In genomic region chr7:36117201-36117840, GRCh38 we compare ENCODE assay signal across 15 cellular contexts. TPM values are rescaled to one million over a fixed set of nuclear protein-coding genes. Genes with fewer than 3 reads are reported as not detected.
DNase-seq lines count a peak whose midpoint lies in the region; FAIRE-seq and TF ChIP-seq lines count a peak whose summit lies in the region.
"Had no signal": no experiment of that assay in that cellular context is flagged by ENCODE, and none has a peak within 500 bp of the region (broad histone marks: within the 10 kb centered on the region; RNA-seq: fewer than 3 reads in every experiment).

No MANE protein-coding gene starts in this region.

- peaks cover 18 to 44% (median 28%) of the 10 kb centered on the region in 3 donors for H3K4me1 Mint-ChIP-seq in CD8-positive, alpha-beta memory T cell
- H3K4me1 Mint-ChIP-seq in endodermal cell: peaks cover 14% of the 10 kb centered on the region

- H3K36me3 Mint-ChIP-seq in CD8-positive, alpha-beta memory T cell: peaks cover 0 to 10% (median 0%) of the 10 kb centered on the region in 3 donors
- no peaks in the 10 kb centered on the region for H3K36me3 Mint-ChIP-seq in endodermal cell (ENCODE audit: low read depth)

- peak overlapping the region in 4 of 8 donors; percentile 25 to 89 (median 52) for H3K27ac Mint-ChIP-seq in CD8-positive, alpha-beta memory T cell
- no peak overlapping the region for H3K27ac Mint-ChIP-seq in endodermal cell

- H3K9ac ChIP-seq in skeletal muscle tissue (ENCODE audit: low read depth in 1 of 3, low read length in 3 of 3) (no peak overlapping the region), endodermal cell (ENCODE audit: extremely low read depth, low read length, poor library complexity, severe bottlenecking) (no peak overlapping the region)

- H3K9me3 ChIP-seq in CD8-positive, alpha-beta memory T cell (ENCODE audit: low read length): no peaks in the 10 kb centered on the region
- H3K9me3 ChIP-seq in skeletal muscle tissue (ENCODE audit: control insufficient read depth in 3 of 3, low read length in 3 of 3) (no peaks in the 10 kb centered on the region), endodermal cell (ENCODE audit: control insufficient read depth, low read length) (no peaks in the 10 kb centered on the region)

- no peak overlapping the region for H3K27ac ChIP-seq in CD8-positive, alpha-beta memory T cell (ENCODE audit: low read depth, low read length)
- H3K27ac ChIP-seq in RWPE1 (peak overlapping the region; percentile 93), skeletal muscle tissue (ENCODE audit: low read depth, low read length) (peak overlapping the region; percentile 80), endodermal cell (ENCODE audit: low read depth, low read length) (no peak overlapping the region)

- no peaks in the 10 kb centered on the region for H3K36me3 ChIP-seq in CD8-positive, alpha-beta memory T cell (ENCODE audit: insufficient read depth, low read length)
- H3K36me3 ChIP-seq in skeletal muscle tissue (ENCODE audit: control insufficient read depth in 3 of 3, insufficient read depth in 3 of 3, low read length in 3 of 3): no peaks in the 10 kb centered on the region
- no peaks in the 10 kb centered on the region for H3K36me3 ChIP-seq in endodermal cell (ENCODE audit: control insufficient read depth, insufficient read depth, low read length)
- H3K36me3 ChIP-seq: MG63 had no signal

- FAIRE-seq in RCC 7860 (lab: Jason Lieb, UNC): no peak
- FAIRE-seq: frontal cortex, G401.6 had no signal

- DNase-seq in CD8-positive, alpha-beta memory T cell: no peak
- DNase-seq in RWPE1 (ENCODE audit: low spot score) (no peak), dermis blood vessel endothelial cell (peak; percentile 30), endodermal cell (no peak), RCC 7860 (ENCODE audit: low spot score) (no peak)
- no peak for DNase-seq in NK-92 treated with Interleukin-12 subunit alpha and Interleukin-12 subunit beta, amount 100 ng/mL, for 24 hours (lab: John Stamatoyannopoulos, UW)
- DNase-seq: activated CD4-positive, alpha-beta T cell treated with anti-CD3 and anti-CD28 coated beads, Interleukin-2, amount 50 U/mL, for 1 hour; anterior cingulate cortex; MG63; occipital lobe; T-helper 9 cell had no signal

- POLR2A ChIA-PET in CD8-positive, alpha-beta memory T cell (lab: Charles Lee): no interaction called here
- POLR2A ChIA-PET in RWPE1 (lab: Yijun Ruan, JAX; ENCODE audit: low non-redundant PET): no interaction called here

- H3K27me3 ChIP-seq in CD8-positive, alpha-beta memory T cell (ENCODE audit: insufficient read depth, low read length, poor library complexity, severe bottlenecking): no peaks in the 10 kb centered on the region
- H3K27me3 ChIP-seq in skeletal muscle tissue (ENCODE audit: control insufficient read depth in 3 of 3, insufficient read depth in 3 of 3, low read length in 3 of 3) (no peaks in the 10 kb centered on the region), endodermal cell (ENCODE audit: control insufficient read depth, insufficient read depth, low read length, poor library complexity, severe bottlenecking) (no peaks in the 10 kb centered on the region)
- H3K27me3 ChIP-seq: MG63 had no signal

- H3K9me3 Mint-ChIP-seq in CD8-positive, alpha-beta memory T cell: peaks cover 4 to 11% (median 8%) of the 10 kb centered on the region in 5 donors
- no peaks in the 10 kb centered on the region for H3K9me3 Mint-ChIP-seq in endodermal cell

- H3K4me3 ChIP-seq in CD8-positive, alpha-beta memory T cell (ENCODE audit: low read length): no peak overlapping the region
- H3K4me3 ChIP-seq in skeletal muscle tissue (ENCODE audit: low read length in 3 of 3) (peak overlapping the region in 1 of 3 donors; percentile 30), endodermal cell (ENCODE audit: low read length) (no peak overlapping the region)
- H3K4me3 ChIP-seq: MG63 had no signal

- no peak for TF ChIP-seq CTCF in RWPE1 (conservative IDR thresholded peaks at IDR 0.05; ENCODE audit: low read depth)
- no peak for TF ChIP-seq CTCF in endodermal cell (conservative IDR thresholded peaks at IDR 0.05)

- 85 to 87% methylated on average over 3 to 6 of the region's 6 CpGs for WGBS in endodermal cell (ENCODE audit: insufficient coverage in 1 of 2, insufficient read length in 1 of 2), 2 experiments

- H3K27me3 Mint-ChIP-seq in CD8-positive, alpha-beta memory T cell: peaks cover 14 to 34% of the 10 kb centered on the region in 2 donors
- H3K27me3 Mint-ChIP-seq in endodermal cell (ENCODE audit: insufficient read depth): peaks cover 55% of the 10 kb centered on the region

- H3K4me1 ChIP-seq in CD8-positive, alpha-beta memory T cell (ENCODE audit: insufficient read depth, low read length): peaks cover 13% of the 10 kb centered on the region
- H3K4me1 ChIP-seq in skeletal muscle tissue (ENCODE audit: control insufficient read depth in 3 of 3, insufficient read depth in 3 of 3, low read length in 3 of 3) (peaks cover 34 to 50% (median 41%) of the 10 kb centered on the region in 3 donors), endodermal cell (ENCODE audit: control insufficient read depth, insufficient read depth, low read length) (peaks cover 4% of the 10 kb centered on the region)

- CTCF ChIA-PET in CD8-positive, alpha-beta memory T cell (lab: Charles Lee): no interaction called here
- CTCF ChIA-PET in RWPE1 (lab: Yijun Ruan, JAX): no interaction called here

- peak overlapping the region in 5 of 7 donors; percentile 1 to 39 (median 6) for H3K4me3 Mint-ChIP-seq in CD8-positive, alpha-beta memory T cell
- no peak overlapping the region for H3K4me3 Mint-ChIP-seq in endodermal cell
- H3K4me3 Mint-ChIP-seq: mesothelial cell of epicardium had no signal

RNA-seq across cellular contexts. Expression of gene EEPD1, which starts 35.7 kb away (rescaled TPM):
- under 1 TPM; 0.66 to 0.84 TPM for total RNA-seq in CD8-positive, alpha-beta memory T cell
- polyA plus RNA-seq in CD8-positive, alpha-beta memory T cell: 15.0 TPM
- 1.3 and 5.1 TPM in 2 replicates for total RNA-seq in dermis blood vessel endothelial cell
- total RNA-seq in skeletal muscle tissue: 12.5 TPM
- 10 to 100 TPM in 1 of 2 donors, 1 to 10 TPM in 1; 9.7 to 11.4 TPM for total RNA-seq in endodermal cell
- polyA plus RNA-seq in endodermal cell (2013, experiment 1 of 2): 5.7 TPM
- 6.1 TPM for polyA plus RNA-seq in endodermal cell (2013, experiment 2 of 2)

Comparison
In these comparisons a context has a peak if more than half of its experiments do, and no peak if none do; other contexts are left out.
1. H3K27ac ChIP-seq: peak in RWPE1 (single experiment) and skeletal muscle tissue (single experiment); none in CD8-positive, alpha-beta memory T cell (single experiment) and endodermal cell (single experiment).